1 cellular context compared by ENCODE assay signal in genomic region chr3:142963266-142964149, GRCh38.
TF ChIP-seq lines count a peak whose summit lies in the region.

A gene with protein sequence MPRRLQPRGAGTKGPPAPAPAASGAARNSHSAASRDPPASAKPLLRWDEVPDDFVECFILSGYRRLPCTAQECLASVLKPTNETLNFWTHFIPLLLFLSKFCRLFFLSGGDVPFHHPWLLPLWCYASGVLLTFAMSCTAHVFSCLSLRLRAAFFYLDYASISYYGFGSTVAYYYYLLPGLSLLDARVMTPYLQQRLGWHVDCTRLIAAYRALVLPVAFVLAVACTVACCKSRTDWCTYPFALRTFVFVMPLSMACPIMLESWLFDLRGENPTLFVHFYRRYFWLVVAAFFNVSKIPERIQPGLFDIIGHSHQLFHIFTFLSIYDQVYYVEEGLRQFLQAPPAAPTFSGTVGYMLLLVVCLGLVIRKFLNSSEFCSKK (minus strand): TSS chr3:142963674. CDS start chr3:142963336, 338 bp downstream.

TF ChIP-seq in HepG2, 621 proteins besides CTCF, POLR2A, EP300 and RAD21 (continued from another document and continues in another):
- no peak for TF ChIP-seq IRF9 (CRISPR knock-in tag; IDR thresholded peaks at IDR 0.05; ENCODE audit: borderline replicate concordance)
- TF ChIP-seq SOX13 (IDR thresholded peaks at IDR 0.05) = no peak
- TF ChIP-seq SOX13 (CRISPR knock-in tag; conservative IDR thresholded peaks at IDR 0.05 in 1 of 2, IDR thresholded peaks at IDR 0.05 in 1 of 2) = 0 out of 4 replicates have a peak, but pooled peaks of 1 of the 2 experiments have one; percentile 6
- peak; percentile 77 for TF ChIP-seq SKI (IDR thresholded peaks at IDR 0.05; ENCODE audit: partially characterized antibody)
- peak; percentile 54; the same call in 1 of the 2 replicates for TF ChIP-seq ZNF558 (CRISPR knock-in tag; IDR thresholded peaks at IDR 0.05; ENCODE audit: borderline replicate concordance)
- TF ChIP-seq GABPB1 (CRISPR knock-in tag; IDR thresholded peaks at IDR 0.05) = peak; percentile 61; the same call in 1 of the 2 replicates
- TF ChIP-seq MBD4 (IDR thresholded peaks at IDR 0.05; ENCODE audit: borderline replicate concordance, low read length) = no peak
- peak; percentile 11 for TF ChIP-seq TEAD3 (CRISPR knock-in tag; optimal IDR thresholded peaks at IDR 0.05; ENCODE audit: borderline replicate concordance)
- TF ChIP-seq, protein P1, sequence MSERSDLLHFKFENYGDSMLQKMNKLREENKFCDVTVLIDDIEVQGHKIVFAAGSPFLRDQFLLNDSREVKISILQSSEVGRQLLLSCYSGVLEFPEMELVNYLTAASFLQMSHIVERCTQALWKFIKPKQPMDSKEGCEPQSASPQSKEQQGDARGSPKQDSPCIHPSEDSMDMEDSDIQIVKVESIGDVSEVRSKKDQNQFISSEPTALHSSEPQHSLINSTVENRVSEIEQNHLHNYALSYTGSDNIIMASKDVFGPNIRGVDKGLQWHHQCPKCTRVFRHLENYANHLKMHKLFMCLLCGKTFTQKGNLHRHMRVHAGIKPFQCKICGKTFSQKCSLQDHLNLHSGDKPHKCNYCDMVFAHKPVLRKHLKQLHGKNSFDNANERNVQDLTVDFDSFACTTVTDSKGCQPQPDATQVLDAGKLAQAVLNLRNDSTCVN (CRISPR knock-in tag; IDR thresholded peaks at IDR 0.05; ENCODE audit: borderline replicate concordance) = no peak
- no peak for TF ChIP-seq MZF1 (CRISPR knock-in tag; IDR thresholded peaks at IDR 0.05; ENCODE audit: borderline replicate concordance)
- no peak for TF ChIP-seq TERF1 (CRISPR knock-in tag; IDR thresholded peaks at IDR 0.05)
- TF ChIP-seq, protein P2, sequence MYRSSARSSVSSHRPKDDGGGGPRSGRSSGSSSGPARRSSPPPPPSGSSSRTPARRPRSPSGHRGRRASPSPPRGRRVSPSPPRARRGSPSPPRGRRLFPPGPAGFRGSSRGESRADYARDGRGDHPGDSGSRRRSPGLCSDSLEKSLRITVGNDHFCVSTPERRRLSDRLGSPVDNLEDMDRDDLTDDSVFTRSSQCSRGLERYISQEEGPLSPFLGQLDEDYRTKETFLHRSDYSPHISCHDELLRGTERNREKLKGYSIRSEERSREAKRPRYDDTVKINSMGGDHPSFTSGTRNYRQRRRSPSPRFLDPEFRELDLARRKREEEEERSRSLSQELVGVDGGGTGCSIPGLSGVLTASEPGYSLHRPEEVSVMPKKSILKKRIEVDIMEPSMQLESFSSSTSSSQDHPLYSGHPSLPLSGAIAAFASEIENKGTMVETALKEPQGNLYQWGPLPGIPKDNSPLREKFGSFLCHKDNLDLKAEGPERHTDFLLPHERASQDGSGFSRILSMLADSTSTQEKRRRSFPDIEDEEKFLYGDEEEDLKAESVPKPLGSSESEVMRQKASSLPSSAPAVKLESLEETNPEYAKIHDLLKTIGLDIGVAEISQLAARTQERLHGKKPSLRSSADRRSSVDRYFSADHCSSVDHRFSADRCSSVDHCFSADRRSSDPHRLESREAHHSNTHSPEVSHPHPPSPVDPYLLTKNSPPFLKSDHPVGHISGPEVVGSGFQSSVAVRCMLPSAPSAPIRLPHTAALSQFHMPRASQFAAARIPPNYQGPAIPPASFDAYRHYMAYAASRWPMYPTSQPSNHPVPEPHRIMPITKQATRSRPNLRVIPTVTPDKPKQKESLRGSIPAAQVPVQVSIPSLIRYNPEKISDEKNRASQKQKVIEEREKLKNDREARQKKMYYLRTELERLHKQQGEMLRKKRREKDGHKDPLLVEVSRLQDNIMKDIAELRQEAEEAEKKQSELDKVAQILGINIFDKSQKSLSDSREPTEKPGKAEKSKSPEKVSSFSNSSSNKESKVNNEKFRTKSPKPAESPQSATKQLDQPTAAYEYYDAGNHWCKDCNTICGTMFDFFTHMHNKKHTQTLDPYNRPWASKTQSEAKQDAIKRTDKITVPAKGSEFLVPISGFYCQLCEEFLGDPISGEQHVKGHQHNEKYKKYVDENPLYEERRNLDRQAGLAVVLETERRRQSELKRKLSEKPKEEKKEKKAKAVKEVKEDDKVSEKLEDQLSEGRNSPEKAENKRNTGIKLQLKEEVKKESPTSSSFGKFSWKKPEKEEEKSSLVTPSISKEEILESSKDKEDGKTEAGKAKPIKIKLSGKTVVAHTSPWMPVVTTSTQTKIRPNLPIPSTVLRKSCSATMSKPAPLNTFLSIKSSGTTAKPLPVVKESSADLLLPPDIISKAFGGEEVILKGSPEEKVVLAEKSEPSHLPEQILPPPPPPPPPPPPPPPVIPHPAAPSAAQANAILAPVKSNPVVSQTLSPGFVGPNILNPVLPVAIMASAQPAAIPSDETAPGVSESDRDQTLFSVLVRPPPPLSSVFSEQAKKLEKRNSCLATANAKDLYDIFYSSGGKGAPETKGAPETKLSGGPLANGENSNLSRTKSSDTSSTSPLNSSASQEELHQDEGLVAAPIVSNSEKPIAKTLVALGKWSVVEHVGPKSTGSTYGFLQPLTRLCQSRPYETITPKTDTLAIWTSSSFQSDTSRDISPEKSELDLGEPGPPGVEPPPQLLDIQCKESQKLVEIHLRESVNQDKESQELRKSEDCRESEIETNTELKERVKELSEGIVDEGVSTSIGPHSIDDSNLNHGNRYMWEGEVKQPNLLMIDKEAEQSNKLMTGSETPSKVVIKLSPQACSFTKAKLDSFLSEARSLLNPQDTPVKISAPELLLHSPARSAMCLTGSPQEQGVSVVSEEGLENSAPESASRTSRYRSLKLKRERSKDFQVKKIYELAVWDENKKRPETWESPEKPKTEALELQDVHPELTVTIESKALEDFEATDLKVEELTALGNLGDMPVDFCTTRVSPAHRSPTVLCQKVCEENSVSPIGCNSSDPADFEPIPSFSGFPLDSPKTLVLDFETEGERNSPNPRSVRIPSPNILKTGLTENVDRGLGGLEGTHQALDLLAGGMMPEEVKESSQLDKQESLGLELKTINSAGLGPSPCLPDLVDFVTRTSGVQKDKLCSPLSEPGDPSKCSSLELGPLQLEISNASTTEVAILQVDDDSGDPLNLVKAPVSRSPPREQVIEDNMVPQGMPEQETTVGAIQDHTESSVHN (CRISPR knock-in tag; IDR thresholded peaks at IDR 0.05) = no peak
- TF ChIP-seq THAP11 (CRISPR knock-in tag; IDR thresholded peaks at IDR 0.05) = no peak
- TF ChIP-seq HDAC2 (CRISPR knock-in tag; IDR thresholded peaks at IDR 0.05) = peak; percentile 41; the same call in 1 of the 2 replicates
- no peak for TF ChIP-seq MYNN (CRISPR knock-in tag; IDR thresholded peaks at IDR 0.05; ENCODE audit: low read depth)
- TF ChIP-seq, protein P3, sequence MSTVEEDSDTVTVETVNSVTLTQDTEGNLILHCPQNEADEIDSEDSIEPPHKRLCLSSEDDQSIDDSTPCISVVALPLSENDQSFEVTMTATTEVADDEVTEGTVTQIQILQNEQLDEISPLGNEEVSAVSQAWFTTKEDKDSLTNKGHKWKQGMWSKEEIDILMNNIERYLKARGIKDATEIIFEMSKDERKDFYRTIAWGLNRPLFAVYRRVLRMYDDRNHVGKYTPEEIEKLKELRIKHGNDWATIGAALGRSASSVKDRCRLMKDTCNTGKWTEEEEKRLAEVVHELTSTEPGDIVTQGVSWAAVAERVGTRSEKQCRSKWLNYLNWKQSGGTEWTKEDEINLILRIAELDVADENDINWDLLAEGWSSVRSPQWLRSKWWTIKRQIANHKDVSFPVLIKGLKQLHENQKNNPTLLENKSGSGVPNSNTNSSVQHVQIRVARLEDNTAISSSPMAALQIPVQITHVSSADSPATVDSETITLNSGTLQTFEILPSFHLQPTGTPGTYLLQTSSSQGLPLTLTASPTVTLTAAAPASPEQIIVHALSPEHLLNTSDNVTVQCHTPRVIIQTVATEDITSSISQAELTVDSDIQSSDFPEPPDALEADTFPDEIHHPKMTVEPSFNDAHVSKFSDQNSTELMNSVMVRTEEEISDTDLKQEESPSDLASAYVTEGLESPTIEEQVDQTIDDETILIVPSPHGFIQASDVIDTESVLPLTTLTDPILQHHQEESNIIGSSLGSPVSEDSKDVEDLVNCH (CRISPR knock-in tag; IDR thresholded peaks at IDR 0.05) = no peak
- TF ChIP-seq, protein P4, sequence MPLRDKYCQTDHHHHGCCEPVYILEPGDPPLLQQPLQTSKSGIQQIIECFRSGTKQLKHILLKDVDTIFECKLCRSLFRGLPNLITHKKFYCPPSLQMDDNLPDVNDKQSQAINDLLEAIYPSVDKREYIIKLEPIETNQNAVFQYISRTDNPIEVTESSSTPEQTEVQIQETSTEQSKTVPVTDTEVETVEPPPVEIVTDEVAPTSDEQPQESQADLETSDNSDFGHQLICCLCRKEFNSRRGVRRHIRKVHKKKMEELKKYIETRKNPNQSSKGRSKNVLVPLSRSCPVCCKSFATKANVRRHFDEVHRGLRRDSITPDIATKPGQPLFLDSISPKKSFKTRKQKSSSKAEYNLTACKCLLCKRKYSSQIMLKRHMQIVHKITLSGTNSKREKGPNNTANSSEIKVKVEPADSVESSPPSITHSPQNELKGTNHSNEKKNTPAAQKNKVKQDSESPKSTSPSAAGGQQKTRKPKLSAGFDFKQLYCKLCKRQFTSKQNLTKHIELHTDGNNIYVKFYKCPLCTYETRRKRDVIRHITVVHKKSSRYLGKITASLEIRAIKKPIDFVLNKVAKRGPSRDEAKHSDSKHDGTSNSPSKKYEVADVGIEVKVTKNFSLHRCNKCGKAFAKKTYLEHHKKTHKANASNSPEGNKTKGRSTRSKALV (CRISPR knock-in tag; IDR thresholded peaks at IDR 0.05) = 0 out of 2 replicates have a peak, but pooled peaks have one; percentile 37
- TF ChIP-seq NR3C1 (CRISPR knock-in tag; IDR thresholded peaks at IDR 0.05) = no peak
- no peak for TF ChIP-seq FOXK1 (CRISPR knock-in tag; IDR thresholded peaks at IDR 0.05; ENCODE audit: borderline replicate concordance, low read depth)
- TF ChIP-seq SP1 (IDR thresholded peaks at IDR 0.05) = no peak
- TF ChIP-seq SP1 (CRISPR knock-in tag; IDR thresholded peaks at IDR 0.05) = 0 out of 2 replicates have a peak, but pooled peaks have one; percentile 38
- TF ChIP-seq ETV6 (CRISPR knock-in tag; conservative IDR thresholded peaks at IDR 0.05) = no peak
- TF ChIP-seq DPF2 (CRISPR knock-in tag; IDR thresholded peaks at IDR 0.05; ENCODE audit: borderline replicate concordance, low read depth) = no peak
- TF ChIP-seq NCOA1 (CRISPR knock-in tag; IDR thresholded peaks at IDR 0.05) = no peak
- no peak for TF ChIP-seq ZNF75D (CRISPR knock-in tag; IDR thresholded peaks at IDR 0.05; ENCODE audit: borderline replicate concordance)
- TF ChIP-seq ZNF543 (CRISPR knock-in tag; IDR thresholded peaks at IDR 0.05) = no peak
- TF ChIP-seq ZNF792 (CRISPR knock-in tag; IDR thresholded peaks at IDR 0.05) = no peak
- TF ChIP-seq ZNF775 (CRISPR knock-in tag; IDR thresholded peaks at IDR 0.05; ENCODE audit: borderline replicate concordance) = no peak
- TF ChIP-seq, protein P5, sequence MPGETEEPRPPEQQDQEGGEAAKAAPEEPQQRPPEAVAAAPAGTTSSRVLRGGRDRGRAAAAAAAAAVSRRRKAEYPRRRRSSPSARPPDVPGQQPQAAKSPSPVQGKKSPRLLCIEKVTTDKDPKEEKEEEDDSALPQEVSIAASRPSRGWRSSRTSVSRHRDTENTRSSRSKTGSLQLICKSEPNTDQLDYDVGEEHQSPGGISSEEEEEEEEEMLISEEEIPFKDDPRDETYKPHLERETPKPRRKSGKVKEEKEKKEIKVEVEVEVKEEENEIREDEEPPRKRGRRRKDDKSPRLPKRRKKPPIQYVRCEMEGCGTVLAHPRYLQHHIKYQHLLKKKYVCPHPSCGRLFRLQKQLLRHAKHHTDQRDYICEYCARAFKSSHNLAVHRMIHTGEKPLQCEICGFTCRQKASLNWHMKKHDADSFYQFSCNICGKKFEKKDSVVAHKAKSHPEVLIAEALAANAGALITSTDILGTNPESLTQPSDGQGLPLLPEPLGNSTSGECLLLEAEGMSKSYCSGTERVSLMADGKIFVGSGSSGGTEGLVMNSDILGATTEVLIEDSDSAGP (CRISPR knock-in tag; IDR thresholded peaks at IDR 0.05; ENCODE audit: borderline replicate concordance) = 0 out of 2 replicates have a peak, but pooled peaks have one; percentile 24
- TF ChIP-seq ZNF652 (CRISPR knock-in tag; IDR thresholded peaks at IDR 0.05; ENCODE audit: borderline replicate concordance, low read depth) = no peak
- peak; percentile 69; the same call in 1 of the 2 replicates for TF ChIP-seq YEATS4 (CRISPR knock-in tag; IDR thresholded peaks at IDR 0.05; ENCODE audit: borderline replicate concordance)
- no peak for TF ChIP-seq THYN1 (CRISPR knock-in tag; IDR thresholded peaks at IDR 0.05; ENCODE audit: borderline replicate concordance, low read depth)
- no peak for TF ChIP-seq TRIM24 (CRISPR knock-in tag; IDR thresholded peaks at IDR 0.05)
- no peak for TF ChIP-seq ZNF644 (CRISPR knock-in tag; IDR thresholded peaks at IDR 0.05; ENCODE audit: low read depth)
- TF ChIP-seq, protein P6, sequence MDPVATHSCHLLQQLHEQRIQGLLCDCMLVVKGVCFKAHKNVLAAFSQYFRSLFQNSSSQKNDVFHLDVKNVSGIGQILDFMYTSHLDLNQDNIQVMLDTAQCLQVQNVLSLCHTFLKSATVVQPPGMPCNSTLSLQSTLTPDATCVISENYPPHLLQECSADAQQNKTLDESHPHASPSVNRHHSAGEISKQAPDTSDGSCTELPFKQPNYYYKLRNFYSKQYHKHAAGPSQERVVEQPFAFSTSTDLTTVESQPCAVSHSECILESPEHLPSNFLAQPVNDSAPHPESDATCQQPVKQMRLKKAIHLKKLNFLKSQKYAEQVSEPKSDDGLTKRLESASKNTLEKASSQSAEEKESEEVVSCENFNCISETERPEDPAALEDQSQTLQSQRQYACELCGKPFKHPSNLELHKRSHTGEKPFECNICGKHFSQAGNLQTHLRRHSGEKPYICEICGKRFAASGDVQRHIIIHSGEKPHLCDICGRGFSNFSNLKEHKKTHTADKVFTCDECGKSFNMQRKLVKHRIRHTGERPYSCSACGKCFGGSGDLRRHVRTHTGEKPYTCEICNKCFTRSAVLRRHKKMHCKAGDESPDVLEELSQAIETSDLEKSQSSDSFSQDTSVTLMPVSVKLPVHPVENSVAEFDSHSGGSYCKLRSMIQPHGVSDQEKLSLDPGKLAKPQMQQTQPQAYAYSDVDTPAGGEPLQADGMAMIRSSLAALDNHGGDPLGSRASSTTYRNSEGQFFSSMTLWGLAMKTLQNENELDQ (CRISPR knock-in tag; IDR thresholded peaks at IDR 0.05; ENCODE audit: borderline replicate concordance) = no peak
- no peak for TF ChIP-seq TGIF2 (CRISPR knock-in tag; IDR thresholded peaks at IDR 0.05)
- TF ChIP-seq SMARCC2 (IDR thresholded peaks at IDR 0.05) = no peak
- TF ChIP-seq RARG (CRISPR knock-in tag; IDR thresholded peaks at IDR 0.05; ENCODE audit: low read depth) = no peak
- 0 out of 2 replicates have a peak, but pooled peaks have one; percentile 19 for TF ChIP-seq ZSCAN21 (CRISPR knock-in tag; IDR thresholded peaks at IDR 0.05; ENCODE audit: borderline replicate concordance)
- TF ChIP-seq CCDC6 (CRISPR knock-in tag; IDR thresholded peaks at IDR 0.05) = no peak
- TF ChIP-seq NFYB (CRISPR knock-in tag; IDR thresholded peaks at IDR 0.05) = no peak
